Comparison of ENCODE assay signal across 8 cellular contexts in genomic region chr1:100038401-100039306, GRCh38.
DNase-seq lines count a peak whose midpoint lies in the region; ATAC-seq lines count a peak whose summit lies in the region.

No MANE protein-coding gene starts in this region.

- ATAC-seq in HG02840 (IDR thresholded peaks at IDR 0.05; ENCODE audit: low FRiP score, unreplicated experiment) = peak; percentile 56
- peak; percentile 58 for ATAC-seq in left lobe of liver

- DNase-seq in NCI-H2081 (lab: John Stamatoyannopoulos, UW) = peak; percentile 35 to 48
- DNase-seq in NCI-H2081 treated with DMSO at 0.1 percent for 48 hours (lab: John Stamatoyannopoulos, UW) = no peak
- DNase-seq in NCI-H2029 (lab: John Stamatoyannopoulos, UW) = peak; percentile 61
- DNase-seq in activated CD4-positive, alpha-beta T cell treated with anti-CD3 and anti-CD28 coated beads for 4 hours = peak; percentile 75 to 78
- peak; percentile 70 for DNase-seq in left lobe of liver (ENCODE audit: low spot score)
- peak; percentile 75 for DNase-seq in stimulated activated CD4-positive, alpha-beta T cell treated with anti-CD3 and anti-CD28 coated beads, Interleukin-4, amount 100 ng/mL, for 1 hour

- H3K27ac ChIP-seq in cingulate gyrus (ENCODE audit: low read depth, low read length) = peak overlapping the region; percentile 97
